18 cellular contexts compared by ENCODE assay signal in the genomic region with DNA sequence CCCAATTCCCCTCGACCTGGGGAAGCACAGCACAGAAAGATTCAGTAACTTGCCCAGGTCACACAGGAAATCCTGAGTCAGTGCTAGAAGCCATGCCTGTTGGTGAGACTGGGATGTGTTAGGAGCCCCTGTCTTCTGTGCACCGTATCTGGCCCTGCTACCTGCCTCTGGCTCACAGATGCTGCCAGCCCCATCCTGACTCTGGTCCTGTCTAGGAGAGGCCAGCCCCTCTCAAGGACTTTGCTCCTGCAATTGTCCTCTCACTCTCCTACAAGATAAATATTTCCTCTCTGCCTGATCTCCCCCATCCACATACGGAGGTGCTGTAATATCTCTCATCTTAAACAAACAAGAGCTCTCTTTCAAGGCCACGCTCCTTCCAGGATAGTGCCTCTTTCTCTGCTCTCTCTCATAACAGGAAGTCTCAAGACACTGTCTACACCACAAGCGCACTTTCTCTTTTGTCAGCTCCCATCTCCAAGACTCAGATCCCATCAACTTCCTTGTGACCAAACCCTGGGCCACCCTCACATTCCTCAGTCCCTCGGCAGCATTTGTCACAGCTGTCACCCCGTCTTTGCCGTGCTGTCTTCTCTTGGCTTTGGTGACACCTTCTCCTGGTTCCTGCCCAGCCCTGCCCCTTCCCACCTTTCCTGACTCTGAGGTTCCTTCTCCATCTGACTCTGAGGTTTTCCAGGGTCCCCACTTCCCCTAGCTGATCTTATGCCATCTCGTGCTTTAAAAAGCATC. TPM values are rescaled to one million over a fixed set of nuclear protein-coding genes. Genes with fewer than 3 reads are reported as not detected.
DNase-seq lines count a peak whose midpoint lies in the region; ATAC-seq lines count a peak whose summit lies in the region.
"Had no signal": no experiment of that assay in that cellular context is flagged by ENCODE, and none has a peak within 500 bp of the region (broad histone marks: within the 10 kb centered on the region; RNA-seq: fewer than 3 reads in every experiment).

No MANE protein-coding gene starts in this region.

- no peak overlapping the region for H3K9ac ChIP-seq in mesenchymal stem cell (ENCODE audit: low read length)

- H3K36me3 Mint-ChIP-seq in T-helper 17 cell (ENCODE audit: low read depth): peaks cover 7% of the 10 kb centered on the region

- no peak overlapping the region for H2BK12ac ChIP-seq in mesenchymal stem cell (ENCODE audit: low read length in 2 of 2)

- H3K4me1 ChIP-seq in mesenchymal stem cell (ENCODE audit: control insufficient read depth, insufficient read depth, low read depth, low read length): no peaks in the 10 kb centered on the region
- H3K4me1 ChIP-seq: adrenal gland had no signal

- no peak overlapping the region for H3K27ac ChIP-seq in mesenchymal stem cell (ENCODE audit: low read length, poor library complexity, severe bottlenecking)
- H3K27ac ChIP-seq: adrenal gland had no signal

- no peak overlapping the region for H2AK5ac ChIP-seq in mesenchymal stem cell (ENCODE audit: low read length, severe bottlenecking)

- no peak overlapping the region for H2AFZ ChIP-seq in mesenchymal stem cell (ENCODE audit: low read depth, low read length)

- H3K4ac ChIP-seq in mesenchymal stem cell (ENCODE audit: low read depth in 1 of 2, low read length in 2 of 2): no peak overlapping the region

- H3K9me3 ChIP-seq in T-helper 17 cell (ENCODE audit: control insufficient read depth, low read length, poor library complexity, severe bottlenecking) (no peaks in the 10 kb centered on the region), mesenchymal stem cell (ENCODE audit: control insufficient read depth, low read length) (no peaks in the 10 kb centered on the region)
- H3K9me3 ChIP-seq: adrenal gland had no signal

- H3K4me1 Mint-ChIP-seq in T-helper 17 cell: peaks cover 14% of the 10 kb centered on the region

- H2BK5ac ChIP-seq in mesenchymal stem cell (ENCODE audit: low read depth, low read length, poor library complexity, severe bottlenecking): no peak overlapping the region

- 68% methylated on average over 9 of the region's 9 CpGs for WGBS in mesenchymal stem cell

- H3K14ac ChIP-seq in mesenchymal stem cell (ENCODE audit: low read length in 2 of 2): no peak overlapping the region

- peaks cover 55 to 56% of the 10 kb centered on the region in 2 experiments for H3K27me3 ChIP-seq in mesenchymal stem cell (ENCODE audit: control insufficient read depth in 1 of 2, insufficient read depth in 1 of 2, low read length in 2 of 2)
- H3K27me3 ChIP-seq: adrenal gland had no signal

- ATAC-seq in T-helper 17 cell (no peak), GM21367 (IDR thresholded peaks at IDR 0.05; ENCODE audit: unreplicated experiment) (no peak)

- H3K4me3 ChIP-seq in mesenchymal stem cell (ENCODE audit: insufficient read depth in 1 of 2, low read depth in 1 of 2, low read length in 2 of 2): no peak overlapping the region
- H3K4me3 ChIP-seq: adrenal gland had no signal

- H4K91ac ChIP-seq in mesenchymal stem cell (ENCODE audit: low read length): no peak overlapping the region

- H2BK15ac ChIP-seq in mesenchymal stem cell (ENCODE audit: low read depth, poor library complexity, severe bottlenecking): no peak overlapping the region

- peak overlapping the region; percentile 67 for H3K27ac Mint-ChIP-seq in T-helper 17 cell

- no peak overlapping the region for H3K18ac ChIP-seq in mesenchymal stem cell (ENCODE audit: low read depth in 1 of 2, low read length in 2 of 2)

- H3K27me3 Mint-ChIP-seq in T-helper 17 cell: peaks cover 14% of the 10 kb centered on the region

- DNase-seq in NCI-H510A treated with DMSO at 0.1 percent for 48 hours (lab: John Stamatoyannopoulos, UW): peak; percentile 22
- DNase-seq in NCI-H510A (lab: John Stamatoyannopoulos, UW): no peak
- DNase-seq in COLO829 (ENCODE audit: low spot score): peak; percentile 51
- no peak for DNase-seq in T-helper 17 cell
- peak; percentile 10 for DNase-seq in mesenchymal stem cell
- no peak for DNase-seq in pons (ENCODE audit: low spot score)
- DNase-seq in anterior cingulate cortex (lab: John Stamatoyannopoulos, UW): no peak
- DNase-seq: activated CD4-positive, alpha-beta T cell treated with anti-CD3 and anti-CD28 coated beads, Interleukin-2, amount 50 U/mL, for 4 hours; adrenal gland; DMS 273 treated with DMSO at 0.1 percent for 48 hours; effector CD4-positive, alpha-beta T cell; foreskin fibroblast; GOT3; NCI-H1694 treated with DMSO at 0.1 percent for 48 hours; stimulated activated CD4-positive, alpha-beta T cell treated with anti-CD3 and anti-CD28 coated beads, Interleukin-12 subunit alpha, Interleukin-12 subunit beta, amount 100 ng/mL, for 4 hours had no signal

- H3K36me3 ChIP-seq in mesenchymal stem cell (ENCODE audit: control insufficient read depth in 1 of 2, insufficient read depth in 2 of 2, low read depth in 1 of 2, low read length in 2 of 2): no peaks in the 10 kb centered on the region
- H3K36me3 ChIP-seq: adrenal gland had no signal

- H4K8ac ChIP-seq in mesenchymal stem cell (ENCODE audit: low read length): no peak overlapping the region

- H3K23ac ChIP-seq in mesenchymal stem cell (ENCODE audit: low read length in 2 of 2): no peak overlapping the region

- H3K4me3 Mint-ChIP-seq in T-helper 17 cell: no peak overlapping the region

- no peak overlapping the region for H3K4me2 ChIP-seq in mesenchymal stem cell (ENCODE audit: low read length, poor library complexity, severe bottlenecking)

- no peaks in the 10 kb centered on the region for H3K79me1 ChIP-seq in mesenchymal stem cell (replicated peaks; ENCODE audit: low read length, poor library complexity, severe bottlenecking)

- no peak overlapping the region for H2BK120ac ChIP-seq in mesenchymal stem cell (ENCODE audit: low read depth, low read length)

RNA-seq across cellular contexts. Expression of gene SLC13A2, which starts 1.9 kb away (rescaled TPM):
- total RNA-seq in T-helper 17 cell: not detected
- not detected for polyA plus RNA-seq in mesenchymal stem cell (2013, experiment 1 of 2)
- polyA plus RNA-seq in mesenchymal stem cell (2013, experiment 2 of 2): not detected
- total RNA-seq: adrenal gland had no signal
- polyA plus RNA-seq: keratinocyte, neural cell had no signal

RNA-seq across cellular contexts. Expression of gene FOXN1, which starts 30.8 kb away (rescaled TPM):
- total RNA-seq in T-helper 17 cell: not detected
- not detected for polyA plus RNA-seq in mesenchymal stem cell (2013, experiment 1 of 2)
- not detected for polyA plus RNA-seq in mesenchymal stem cell (2013, experiment 2 of 2)
- total RNA-seq: adrenal gland had no signal
- polyA plus RNA-seq: adrenal gland, neural cell had no signal

Comparison
In these comparisons a context has a peak if more than half of its experiments do, and no peak if none do; other contexts are left out.
1. DNase-seq: peak in NCI-H510A treated with DMSO at 0.1 percent for 48 hours (single experiment), COLO829 (single experiment) and mesenchymal stem cell (single experiment); none in NCI-H510A (single experiment), T-helper 17 cell (0 of 3), pons (single experiment) and anterior cingulate cortex (0 of 58).